ENCODE assay signal across 7 cellular contexts in the genomic region with DNA sequence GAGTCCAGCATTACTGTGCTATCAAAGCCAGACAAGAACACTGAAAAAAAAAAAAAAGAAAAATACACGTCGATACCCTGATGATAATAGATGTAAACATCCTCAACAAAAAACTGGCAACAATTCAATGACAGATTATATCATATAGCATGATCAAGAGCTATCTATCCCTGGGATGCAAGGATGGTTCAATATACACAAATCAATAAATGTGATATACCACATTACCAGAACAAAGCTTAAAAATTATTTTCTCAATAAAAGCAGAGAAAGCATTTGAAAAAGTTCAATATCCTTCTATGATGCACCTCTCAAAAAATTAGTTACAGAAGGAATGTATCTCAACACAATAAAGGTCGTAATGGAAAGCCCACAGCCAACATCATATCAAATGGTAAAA.
"Had no signal": no experiment of that assay in that cellular context is flagged by ENCODE, and none has a peak within 500 bp of the region (broad histone marks: within the 10 kb centered on the region; RNA-seq: fewer than 3 reads in every experiment).

No MANE protein-coding gene starts in this region.

- DNase-seq: IMR-90, KBM-7, KG1 had no signal

- H3K9ac ChIP-seq: KMS-11 had no signal

- ATAC-seq: HepG2 had no signal

- H3K4me2 ChIP-seq: KMS-11 had no signal

- H3K27ac ChIP-seq: HL-60, KMS-11 had no signal

- FAIRE-seq: HepG2, HTR-8/SVneo had no signal
